Comparison of ENCODE assay signal across 18 cellular contexts in genomic region chr6:131383421-131384411, GRCh38.
DNase-seq lines count a peak whose midpoint lies in the region; ATAC-seq and TF ChIP-seq lines count a peak whose summit lies in the region.
"Had no signal": no experiment of that assay in that cellular context is flagged by ENCODE, and none has a peak within 500 bp of the region (broad histone marks: within the 10 kb centered on the region; RNA-seq: fewer than 3 reads in every experiment).

No MANE protein-coding gene starts in this region.

- no peaks in the 10 kb centered on the region for H3K9me3 ChIP-seq in smooth muscle cell (replicated peaks; ENCODE audit: low read depth)

- no peaks in the 10 kb centered on the region for H3K79me2 ChIP-seq in smooth muscle cell (ENCODE audit: low read depth)
- H3K79me2 ChIP-seq: hepatocyte had no signal

- no peaks in the 10 kb centered on the region for H4K20me1 ChIP-seq in smooth muscle cell (ENCODE audit: low read depth)

- H3K4me3 ChIP-seq in fibroblast of the aortic adventitia (ENCODE audit: low read depth, low read length) (no peak overlapping the region), smooth muscle cell (no peak overlapping the region)
- H3K4me3 ChIP-seq: hepatocyte had no signal

- ATAC-seq in HG03135 (IDR thresholded peaks at IDR 0.05; ENCODE audit: unreplicated experiment) = no peak

- no peak overlapping the region for H2AFZ ChIP-seq in smooth muscle cell (ENCODE audit: low read depth)
- H2AFZ ChIP-seq: hepatocyte had no signal

- no peaks in the 10 kb centered on the region for H3K4me1 ChIP-seq in smooth muscle cell (ENCODE audit: low read depth)

- H3K9ac ChIP-seq in smooth muscle cell (ENCODE audit: low read depth) = no peak overlapping the region

- H3F3A ChIP-seq in smooth muscle cell (ENCODE audit: low read depth) = peaks cover 5% of the 10 kb centered on the region

- H3K27ac ChIP-seq in temporal lobe (ENCODE audit: low read depth, low read length) (peak overlapping the region; percentile 9), smooth muscle cell (ENCODE audit: low read depth) (no peak overlapping the region)
- H3K27ac ChIP-seq: hepatocyte had no signal

- DNase-seq in NCI-H82 (lab: John Stamatoyannopoulos, UW) (peak; percentile 61), NCI-H82 treated with DMSO at 0.1 percent for 48 hours (lab: John Stamatoyannopoulos, UW; ENCODE audit: unreplicated experiment) (no peak), RPMI7951 (ENCODE audit: low read depth) (peak; percentile 68), fibroblast of the aortic adventitia (ENCODE audit: low read depth) (peak; percentile 34), smooth muscle cell (lab: John Stamatoyannopoulos, UW; ENCODE audit: unreplicated experiment) (no peak), NOMO-1 treated with DMSO at 0.1 percent for 48 hours (lab: John Stamatoyannopoulos, UW; ENCODE audit: unreplicated experiment) (no peak)
- DNase-seq: activated CD4-positive, alpha-beta T cell treated with anti-CD3 and anti-CD28 coated beads, Interleukin-2, amount 50 U/mL, for 48 hours; activated naive CD4-positive, alpha-beta T cell treated with anti-CD3 and anti-CD28 coated beads, Interleukin-2, amount 10 ng/mL, durations not matched to agents 7 days and 5 days; GDM1; IMR-90; kidney; MM.1S; NCI-H187; stimulated activated CD4-positive, alpha-beta T cell treated with anti-CD3 and anti-CD28 coated beads, Interleukin-15, amount 100 ng/mL, for 24 hours; SW 1271 had no signal

- H3K36me3 ChIP-seq in smooth muscle cell (ENCODE audit: low read depth) = no peaks in the 10 kb centered on the region

- WGBS in smooth muscle cell (ENCODE audit: low lambda C conversion rate) = 90% methylated on average over 6 of the region's 6 CpGs

- no peak overlapping the region for H3K4me2 ChIP-seq in smooth muscle cell
- H3K4me2 ChIP-seq: hepatocyte had no signal

- H3K27me3 ChIP-seq in smooth muscle cell (ENCODE audit: low read depth) = no peaks in the 10 kb centered on the region
- H3K27me3 ChIP-seq: hepatocyte had no signal

- no peak for TF ChIP-seq CTCF in fibroblast of the aortic adventitia (IDR thresholded peaks at IDR 0.05; ENCODE audit: insufficient read depth, low read length)
- TF ChIP-seq CTCF in smooth muscle cell (IDR thresholded peaks at IDR 0.05; ENCODE audit: borderline replicate concordance, insufficient read depth, poor library complexity, severe bottlenecking) = no peak

Comparison
In these comparisons a context has a peak if more than half of its experiments do, and no peak if none do; other contexts are left out.
1. DNase-seq: peak in NCI-H82 (single experiment), RPMI7951 (single experiment) and fibroblast of the aortic adventitia (single experiment); none in NCI-H82 treated with DMSO at 0.1 percent for 48 hours (single experiment), smooth muscle cell (single experiment) and NOMO-1 treated with DMSO at 0.1 percent for 48 hours (single experiment).